In the genomic region with DNA sequence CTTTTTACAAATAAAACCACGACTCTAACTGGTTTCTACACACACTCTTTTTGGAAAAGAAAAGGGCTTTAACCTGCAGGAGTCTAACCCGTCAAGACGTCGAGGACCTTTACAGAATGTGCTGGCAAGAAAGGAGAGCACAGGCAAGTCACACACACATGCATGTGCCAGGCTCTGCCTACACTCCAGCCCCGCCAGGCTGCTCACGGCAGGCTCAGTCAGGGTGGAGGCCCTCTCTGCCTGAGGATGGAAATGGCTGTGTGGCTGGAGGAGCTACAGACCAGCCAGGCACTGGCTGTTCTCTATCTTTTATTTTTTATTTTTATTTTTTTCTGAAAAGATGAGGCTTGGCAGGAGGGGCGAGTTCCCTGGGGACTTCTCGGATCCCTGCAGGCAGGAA, we compare ENCODE assay signal across 11 cellular contexts. TPM values are rescaled to one million over a fixed set of nuclear protein-coding genes. Genes with fewer than 3 reads are reported as not detected.
DNase-seq lines count a peak whose midpoint lies in the region; ATAC-seq, FAIRE-seq and TF ChIP-seq lines count a peak whose summit lies in the region.
"Had no signal": no experiment of that assay in that cellular context is flagged by ENCODE, and none has a peak within 500 bp of the region (broad histone marks: within the 10 kb centered on the region; RNA-seq: fewer than 3 reads in every experiment).

No MANE protein-coding gene starts in this region.

- H3K4me3 ChIP-seq in heart left ventricle, result peak overlapping the region in 10 of 12 donors; percentile 17 to 55 (median 42)
- peak overlapping the region; percentile 46; the same call in 1 of the 2 replicates for H3K4me3 ChIP-seq in GM12878
- peak overlapping the region in 3 of 4 donors; percentile 13 to 45 (median 16) for H3K4me3 ChIP-seq in tibial nerve

- H3K27me3 ChIP-seq in heart left ventricle (peaks cover 28 to 99% (median 83%) of the 10 kb centered on the region in 9 donors), GM12878 (replicated peaks in 1 of 2; ENCODE audit: control insufficient read depth in 2 of 2, insufficient read depth in 2 of 2, low read length in 1 of 2) (peaks cover 6 to 24% of the 10 kb centered on the region in 2 experiments), tibial nerve (peaks cover 3 to 95% of the 10 kb centered on the region in 2 donors)

- H3K27ac ChIP-seq in heart left ventricle, result no peak overlapping the region
- H3K27ac ChIP-seq in GM12878 (ENCODE audit: control insufficient read depth, insufficient read depth), result no peak overlapping the region
- no peak overlapping the region for H3K27ac ChIP-seq in tibial nerve

- no peaks in the 10 kb centered on the region for H3K36me3 ChIP-seq in heart left ventricle
- no peaks in the 10 kb centered on the region for H3K36me3 ChIP-seq in GM12878 (ENCODE audit: control insufficient read depth in 2 of 2, insufficient read depth in 2 of 2, low read length in 1 of 2)
- H3K36me3 ChIP-seq in tibial nerve, result no peaks in the 10 kb centered on the region

- peaks cover 23% of the 10 kb centered on the region for H3K4me1 Mint-ChIP-seq in memory B cell

- no peaks in the 10 kb centered on the region for H3K36me3 Mint-ChIP-seq in memory B cell
- H3K36me3 Mint-ChIP-seq: CD4-positive, CD25-positive, alpha-beta regulatory T cell had no signal

- H3K79me2 ChIP-seq in GM12878 (ENCODE audit: control insufficient read depth, insufficient read depth, low read length), result no peaks in the 10 kb centered on the region

- no peak for FAIRE-seq in GM12878 (lab: Jason Lieb, UNC)

- CTCF ChIA-PET in GM12878 (lab: Yijun Ruan, JAX), result interaction anchor here (0.9 to 11.2 kb wide), 8 partner anchors 18 to 560 kb away, joined by 3 to 321 read pairs (median 4); no protein-coding TSS in a partner anchor

- H3K4me1 ChIP-seq in heart left ventricle (peaks cover 0 to 44% (median 30%) of the 10 kb centered on the region in 12 donors), GM12878 (ENCODE audit: control insufficient read depth, insufficient read depth, low read length) (peaks cover 9% of the 10 kb centered on the region), tibial nerve (peaks cover 0 to 53% (median 22%) of the 10 kb centered on the region in 4 donors)

- ATAC-seq in heart left ventricle, result no peak
- no peak for ATAC-seq in left ventricle myocardium superior
- ATAC-seq in GM12878, result no peak
- no peak for ATAC-seq in memory B cell (ENCODE audit: low read depth)
- no peak for ATAC-seq in HG02623 (IDR thresholded peaks at IDR 0.05; ENCODE audit: unreplicated experiment)

- H3K27me3 Mint-ChIP-seq in memory B cell, result peaks cover 47% of the 10 kb centered on the region

- TF ChIP-seq POLR2A in heart left ventricle (IDR thresholded peaks at IDR 0.05) (no peak), GM12878 (IDR thresholded peaks at IDR 0.05; ENCODE audit: low read depth, low read length) (no peak), tibial nerve (IDR thresholded peaks at IDR 0.05) (no peak)

- TF ChIP-seq RAD21 in GM12878 (IDR thresholded peaks at IDR 0.05; ENCODE audit: insufficient read depth, low read depth, low read length), result no peak

- peak overlapping the region; percentile 86; the same call in 1 of the 2 replicates for H3K4me2 ChIP-seq in GM12878 (ENCODE audit: control insufficient read depth, insufficient read depth)

- TF ChIP-seq EP300 in GM12878 (IDR thresholded peaks at IDR 0.05; ENCODE audit: borderline replicate concordance in 1 of 2, control insufficient read depth in 1 of 2, low read depth in 2 of 2, low read length in 2 of 2) (no peak), tibial nerve (IDR thresholded peaks at IDR 0.05) (no peak)

- intact Hi-C loops in heart left ventricle (cut with DNase I), result loop anchor here in 9 of 10 donors (5.0 to 10.0 kb wide), 8 partner anchors 234 to 909 kb away; no protein-coding TSS in a partner anchor
- intact Hi-C loops in left ventricle myocardium superior (cut with micrococcal nuclease), result loop anchor here (10.0 kb wide), 1 partner anchor 557 kb away; no protein-coding TSS in a partner anchor
- intact Hi-C loops in GM12878 (cut with micrococcal nuclease; ENCODE audit: unreplicated experiment), result loop anchor here (2.0 to 10.0 kb wide), 2 partner anchors 237 to 907 kb away; no protein-coding TSS in a partner anchor

- no peak for TF ChIP-seq CTCF in heart left ventricle (IDR thresholded peaks at IDR 0.05)
- TF ChIP-seq CTCF in GM12878 (IDR thresholded peaks at IDR 0.05 in 2 of 3, conservative IDR thresholded peaks at IDR 0.05 in 1 of 3; ENCODE audit: control insufficient read depth in 2 of 3, extremely low read depth in 1 of 3, insufficient read depth in 1 of 3, low read depth in 3 of 3, low read length in 3 of 3), result no peak
- no peak for TF ChIP-seq CTCF in tibial nerve (IDR thresholded peaks at IDR 0.05)

- no peaks in the 10 kb centered on the region for H3K9me3 Mint-ChIP-seq in memory B cell

- DNase-seq in heart left ventricle (no peak), left ventricle myocardium superior (no peak), GM12878 (ENCODE audit: low read depth, low spot score) (no peak), memory B cell (ENCODE audit: low spot score in 2 of 2) (no peak), tibial nerve (ENCODE audit: low spot score in 2 of 2) (no peak), DMS153 (lab: John Stamatoyannopoulos, UW) (no peak), NCI-H2081 (lab: John Stamatoyannopoulos, UW) (no peak)

- H3K9me3 ChIP-seq in heart left ventricle (no peaks in the 10 kb centered on the region), GM12878 (replicated peaks; ENCODE audit: control insufficient read depth, insufficient read depth, low read length) (no peaks in the 10 kb centered on the region; the same call in 2 of the 3 replicates), tibial nerve (no peaks in the 10 kb centered on the region)

- WGBS in heart left ventricle, 4 donors, result 29 to 44% (median 36%) methylated on average over 8 of the region's 8 CpGs
- WGBS in GM12878 (ENCODE audit: insufficient coverage, insufficient replicate concordance, low lambda C conversion rate, missing lambda C conversion rate), result 52% methylated on average over 8 of the region's 8 CpGs
- WGBS in tibial nerve, 2 donors, result 33 to 54% methylated on average over 8 of the region's 8 CpGs

- POLR2A ChIA-PET in GM12878 (lab: Charles Lee), result no interaction called here

- SMC1A ChIA-PET in GM12878 (lab: Charles Lee; ENCODE audit: uncharacterized antibody, unreplicated experiment), result interaction anchor here (0.7 to 2.2 kb wide), 2 partner anchors 387 to 471 kb away, joined by 3 to 13 read pairs; no protein-coding TSS in a partner anchor

- H3K27ac Mint-ChIP-seq in memory B cell, result no peak overlapping the region
- H3K27ac Mint-ChIP-seq: CD4-positive, CD25-positive, alpha-beta regulatory T cell had no signal

- H3K9ac ChIP-seq in GM12878 (ENCODE audit: control insufficient read depth, insufficient read depth, low read length), result no peak overlapping the region

- no TSS peak for BruUV-seq in GM12878 (replicated peaks; lab: Mats Ljungman, UMichigan)

- H3K4me3 Mint-ChIP-seq in memory B cell, result peak overlapping the region; percentile 42

- RAD21 ChIA-PET in GM12878 (lab: Charles Lee; ENCODE audit: unreplicated experiment), result interaction anchor here (0.6 to 1.5 kb wide), 5 partner anchors 181 to 709 kb away, joined by 3 read pairs; no protein-coding TSS in a partner anchor

- H4K20me1 ChIP-seq in GM12878 (ENCODE audit: control insufficient read depth, insufficient read depth), result no peaks in the 10 kb centered on the region; the same call in 1 of the 2 replicates

- no peak overlapping the region for H2AFZ ChIP-seq in GM12878 (ENCODE audit: control insufficient read depth, low read depth, low read length)

- in situ Hi-C loops in GM12878 (cut with MboI), result loop anchor here (10.0 kb wide), 3 partner anchors 397 to 907 kb away; no protein-coding TSS in a partner anchor

RNA-seq across cellular contexts. Expression of a gene that starts 10.2 kb away (rescaled TPM):
- total RNA-seq in heart left ventricle, result not detected
- polyA plus RNA-seq in heart left ventricle, result not detected
- not detected for total RNA-seq in left ventricle myocardium superior
- 0.15 and 0.49 TPM in 2 replicates for total RNA-seq in GM12878 (2013; cell fraction: nucleolus; rRNA removed)
- total RNA-seq in GM12878 (2014; rRNA removed), result not detected in 2 replicates
- total RNA-seq in GM12878 (2014; rRNA removed; fragmentation: Illumina TruSeq; extraction: Trizol), result not detected in 2 replicates
- total RNA-seq in GM12878 (2021), result 0.21 and 0.26 TPM in 2 replicates
- not detected for polyA plus RNA-seq in GM12878 (2011; ENCODE audit: low read depth)
- not detected in 2 replicates for polyA plus RNA-seq in GM12878 (2011; rRNA removed)
- polyA plus RNA-seq in GM12878 (2011; cell fraction: cytosol; rRNA removed), result not detected in 2 replicates
- not detected in 2 replicates for polyA plus RNA-seq in GM12878 (2011; cell fraction: nucleus; rRNA removed)
- 0.10 TPM in 1 of 2 replicates, not detected in the other for polyA plus RNA-seq in GM12878 (2012)
- 0.14 and 0.19 TPM in 2 replicates for polyA plus RNA-seq in GM12878 (2014; fragmentation: Illumina TruSeq; extraction: Trizol)
- under 1 TPM; 0.05 TPM for polyA plus RNA-seq in GM12878 (2014; fragmentation: Nextera tagmentation; extraction: Ambion mirVana)
- polyA plus RNA-seq in GM12878 (2014; rRNA removed), result 0.33 and 0.42 TPM in 2 replicates
- under 1 TPM in 1 of 2 experiments, not detected in 1; 0.07 TPM for polyA plus RNA-seq in GM12878 (2016; fragmentation: Nextera tagmentation; extraction: Ambion mirVana)
- not detected in 2 replicates for polyA minus RNA-seq in GM12878 (2011; rRNA and poly(A)+ RNA removed)
- not detected in 2 replicates for polyA minus RNA-seq in GM12878 (2011; cell fraction: cytosol; rRNA and poly(A)+ RNA removed)
- polyA minus RNA-seq in GM12878 (2011; cell fraction: nucleus; rRNA and poly(A)+ RNA removed), result not detected in 2 replicates
- total RNA-seq in tibial nerve, result under 1 TPM in 1 of 4 donors, not detected in 3; 0.90 TPM
- total RNA-seq: CD4-positive, CD25-positive, alpha-beta regulatory T cell; M059J; omental fat pad had no signal
- polyA plus RNA-seq: CD4-positive, CD25-positive, alpha-beta regulatory T cell had no signal

RNA-seq across cellular contexts. Expression of a gene that starts 57.5 kb away (rescaled TPM):
- total RNA-seq in heart left ventricle, result 1 to 10 TPM in 3 of 9 donors, under 1 TPM in 6; 0.32 to 1.8 (median 0.61) TPM
- polyA plus RNA-seq in heart left ventricle, result 1 to 10 TPM in 1 of 2 donors, under 1 TPM in 1; 0.99 to 2.0 TPM
- total RNA-seq in left ventricle myocardium superior, result 0.40 TPM
- not detected in 2 replicates for total RNA-seq in GM12878 (2013; cell fraction: nucleolus; rRNA removed)
- not detected in 2 replicates for total RNA-seq in GM12878 (2014; rRNA removed)
- total RNA-seq in GM12878 (2014; rRNA removed; fragmentation: Illumina TruSeq; extraction: Trizol), result not detected in 2 replicates
- total RNA-seq in GM12878 (2021), result not detected in 2 replicates
- not detected for polyA plus RNA-seq in GM12878 (2011; ENCODE audit: low read depth)
- polyA plus RNA-seq in GM12878 (2011; rRNA removed), result not detected in 2 replicates
- polyA plus RNA-seq in GM12878 (2011; cell fraction: cytosol; rRNA removed), result not detected in 2 replicates
- polyA plus RNA-seq in GM12878 (2011; cell fraction: nucleus; rRNA removed), result not detected in 2 replicates
- not detected in 2 replicates for polyA plus RNA-seq in GM12878 (2012)
- polyA plus RNA-seq in GM12878 (2014; fragmentation: Illumina TruSeq; extraction: Trizol), result not detected in 2 replicates
- not detected for polyA plus RNA-seq in GM12878 (2014; fragmentation: Nextera tagmentation; extraction: Ambion mirVana)
- not detected in 2 replicates for polyA plus RNA-seq in GM12878 (2014; rRNA removed)
- polyA plus RNA-seq in GM12878 (2016; fragmentation: Nextera tagmentation; extraction: Ambion mirVana), result not detected
- polyA minus RNA-seq in GM12878 (2011; rRNA and poly(A)+ RNA removed), result not detected in 2 replicates
- 0.42 TPM in 1 of 2 replicates, not detected in the other for polyA minus RNA-seq in GM12878 (2011; cell fraction: cytosol; rRNA and poly(A)+ RNA removed)
- polyA minus RNA-seq in GM12878 (2011; cell fraction: nucleus; rRNA and poly(A)+ RNA removed), result not detected in 2 replicates
- total RNA-seq in tibial nerve, result 1 to 10 TPM in 3 of 4 donors, under 1 TPM in 1; 0.87 to 4.9 (median 2.5) TPM
- total RNA-seq: CD4-positive, CD25-positive, alpha-beta regulatory T cell had no signal
- polyA plus RNA-seq: CD4-positive, CD25-positive, alpha-beta regulatory T cell had no signal
